18 cellular contexts compared by ENCODE assay signal in the genomic region with DNA sequence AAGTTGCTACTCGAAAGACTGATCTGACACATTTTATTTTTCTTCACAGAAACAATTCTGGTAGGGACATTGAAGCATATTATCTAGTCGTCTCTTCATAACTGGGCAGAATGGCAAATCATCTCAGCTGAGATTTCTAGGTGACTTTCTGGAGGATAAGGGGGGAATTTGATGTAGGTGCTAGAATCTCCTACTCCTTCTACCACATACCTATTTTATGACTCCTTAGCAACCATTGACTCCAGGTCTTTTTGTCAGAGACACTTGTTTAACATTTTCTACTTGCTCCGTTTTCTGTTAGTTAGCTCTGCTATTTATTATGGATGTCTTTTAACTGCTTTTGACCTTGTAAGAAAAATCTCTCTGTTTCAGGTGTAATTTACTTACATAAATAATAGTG.
DNase-seq lines count a peak whose midpoint lies in the region; ATAC-seq and TF ChIP-seq lines count a peak whose summit lies in the region.
"Had no signal": no experiment of that assay in that cellular context is flagged by ENCODE, and none has a peak within 500 bp of the region (broad histone marks: within the 10 kb centered on the region; RNA-seq: fewer than 3 reads in every experiment).

No MANE protein-coding gene starts in this region.

- H3K9me3 ChIP-seq in HCT116 (ENCODE audit: control insufficient read depth in 1 of 2, insufficient read depth in 1 of 2, low read depth in 1 of 2, low read length in 2 of 2): no peaks in the 10 kb centered on the region
- no peaks in the 10 kb centered on the region for H3K9me3 ChIP-seq in SK-N-SH
- no peaks in the 10 kb centered on the region for H3K9me3 ChIP-seq in sigmoid colon
- H3K9me3 ChIP-seq: ascending aorta, colonic mucosa, neutrophil had no signal

- H3K4me1 ChIP-seq in HCT116 (ENCODE audit: control insufficient read depth in 1 of 2, insufficient read depth in 2 of 2, low read length in 2 of 2) (peaks cover 17 to 20% of the 10 kb centered on the region in 2 experiments; a peak in 3 of 4 replicates), SK-N-SH (ENCODE audit: control insufficient read depth in 1 of 2, insufficient read depth in 2 of 2, low read depth in 1 of 2, low read length in 1 of 2) (peaks cover 0 to 14% of the 10 kb centered on the region in 2 experiments; a peak in 3 of 4 replicates), sigmoid colon (peaks cover 0 to 34% (median 13%) of the 10 kb centered on the region in 4 donors)
- H3K4me1 ChIP-seq: ascending aorta, colonic mucosa had no signal

- H3K9ac ChIP-seq in HCT116 (ENCODE audit: low read length) (no peak overlapping the region), SK-N-SH (no peak overlapping the region)

- TF ChIP-seq POLR2A in HCT116 (IDR thresholded peaks at IDR 0.05; ENCODE audit: borderline replicate concordance, extremely low read depth, insufficient read depth, insufficient read length) (no peak), sigmoid colon (IDR thresholded peaks at IDR 0.05) (no peak)

- H3K9me2 ChIP-seq in HCT116 (ENCODE audit: insufficient read depth) (no peaks in the 10 kb centered on the region), SK-N-SH (no peaks in the 10 kb centered on the region)

- TF ChIP-seq EP300 in SK-N-SH (IDR thresholded peaks at IDR 0.05; ENCODE audit: borderline replicate concordance in 1 of 2, low read depth in 1 of 2, low read length in 1 of 2) (no peak), sigmoid colon (IDR thresholded peaks at IDR 0.05) (no peak)

- ATAC-seq in HCT116 (peak; percentile 50; the same call in 1 of the 2 replicates), GM21381 (IDR thresholded peaks at IDR 0.05; ENCODE audit: unreplicated experiment) (no peak), HG02623 (IDR thresholded peaks at IDR 0.05; ENCODE audit: unreplicated experiment) (no peak)

- POLR2A ChIA-PET in HCT116 (lab: Charles Lee): no interaction called here
- POLR2A ChIA-PET in SK-N-SH (lab: Yijun Ruan, JAX): no interaction called here

- 75% methylated on average over 3 of the region's 3 CpGs for WGBS in SK-N-SH (ENCODE audit: low lambda C conversion rate)
- WGBS in sigmoid colon, 2 donors: 76 to 80% methylated on average over 3 of the region's 3 CpGs

- H3K27me3 ChIP-seq in HCT116 (ENCODE audit: insufficient read depth, low read length) (no peaks in the 10 kb centered on the region), SK-N-SH (ENCODE audit: insufficient read depth) (no peaks in the 10 kb centered on the region), sigmoid colon (no peaks in the 10 kb centered on the region), H7 (ENCODE audit: control insufficient read depth, insufficient read depth, low read length) (no peaks in the 10 kb centered on the region)
- H3K27me3 ChIP-seq: ascending aorta, colonic mucosa, neutrophil had no signal

- TF ChIP-seq CTCF in HCT116 (IDR thresholded peaks at IDR 0.05 in 2 of 3, conservative IDR thresholded peaks at IDR 0.05 in 1 of 3; ENCODE audit: borderline replicate concordance in 1 of 3, insufficient read depth in 1 of 3, low read depth in 2 of 3, low read length in 2 of 3): no peak
- TF ChIP-seq CTCF in SK-N-SH (IDR thresholded peaks at IDR 0.05): no peak
- TF ChIP-seq CTCF in fibroblast of pulmonary artery (IDR thresholded peaks at IDR 0.05; ENCODE audit: low read length, missing control alignments): no peak
- TF ChIP-seq CTCF in sigmoid colon (IDR thresholded peaks at IDR 0.05): no peak

- H3K79me2 ChIP-seq in HCT116 (ENCODE audit: insufficient read depth, low read length) (no peaks in the 10 kb centered on the region), SK-N-SH (ENCODE audit: insufficient read depth) (no peaks in the 10 kb centered on the region)

- DNase-seq in HCT116 (ENCODE audit: low read depth, low spot score) (no peak), SK-N-SH (no peak), fibroblast of pulmonary artery (ENCODE audit: low read depth) (peak; percentile 17), sigmoid colon (no peak), iPS-NIHi7 (ENCODE audit: extremely low spot score) (no peak), H7 (no peak)
- DNase-seq: activated CD4-positive, alpha-beta T cell treated with anti-CD3 and anti-CD28 coated beads, Interleukin-2, amount 10 ng/mL, durations not matched to agents 24 days and 14 days; activated CD8-positive, alpha-beta memory T cell treated with anti-CD3 and anti-CD28 coated beads, Interleukin-2, amount 50 U/mL, for 48 hours; activated naive CD4-positive, alpha-beta T cell treated with anti-CD3 and anti-CD28 coated beads for 36 hours; colonic mucosa; head of caudate nucleus; NCI-H2029; stimulated activated CD4-positive, alpha-beta T cell treated with anti-CD3 and anti-CD28 coated beads, Interleukin-4, amount 100 ng/mL, for 4 hours; stimulated activated CD8-positive, alpha-beta memory T cell treated with anti-CD3 and anti-CD28 coated beads, Interleukin-4, amount 100 ng/mL, for 48 hours had no signal

- no peaks in the 10 kb centered on the region for H4K20me1 ChIP-seq in HCT116 (ENCODE audit: insufficient read depth)
- no peaks in the 10 kb centered on the region for H4K20me1 ChIP-seq in SK-N-SH (ENCODE audit: insufficient read depth)

- intact Hi-C loops in HCT116 (cut with micrococcal nuclease) (no loop called here), sigmoid colon (cut with DNase I) (no loop called here)

- CTCF ChIA-PET in HCT116 (lab: Charles Lee): no interaction called here
- CTCF ChIA-PET in SK-N-SH (lab: Yijun Ruan, JAX): interaction anchor here (1.6 kb wide), 1 partner anchor 158 kb away, joined by 4 read pairs; no protein-coding TSS in a partner anchor

- BruUV-seq in HCT116 (replicated peaks; lab: Mats Ljungman, UMichigan): no TSS peak

- H2AFZ ChIP-seq in HCT116 (ENCODE audit: low read depth, low read length, poor library complexity, severe bottlenecking): peak overlapping the region; percentile 75
- no peak overlapping the region for H2AFZ ChIP-seq in SK-N-SH (ENCODE audit: low read depth)

- no peak overlapping the region for H3K4me3 ChIP-seq in HCT116 (replicated peaks in 1 of 2; ENCODE audit: low read depth in 1 of 2, low read length in 2 of 2)
- no peak overlapping the region for H3K4me3 ChIP-seq in SK-N-SH (ENCODE audit: low read depth in 2 of 2, low read length in 1 of 2)
- no peak overlapping the region for H3K4me3 ChIP-seq in fibroblast of pulmonary artery (replicated peaks; ENCODE audit: low read depth, low read length)
- H3K4me3 ChIP-seq in sigmoid colon: no peak overlapping the region
- H3K4me3 ChIP-seq in H7 (ENCODE audit: insufficient read depth, low read depth, low read length): no peak overlapping the region
- H3K4me3 ChIP-seq: ascending aorta, colonic mucosa had no signal

- H3K27ac ChIP-seq in HCT116 (ENCODE audit: low read depth, low read length): no peak overlapping the region
- H3K27ac ChIP-seq in SK-N-SH (ENCODE audit: low read depth in 2 of 2, low read length in 1 of 2): peak overlapping the region; percentile 43 to 63; a peak in 3 of 4 replicates
- peak overlapping the region in 3 of 4 donors; percentile 19 to 55 (median 40) for H3K27ac ChIP-seq in sigmoid colon
- H3K27ac ChIP-seq: ascending aorta, colonic mucosa, neutrophil had no signal

- H3K4me2 ChIP-seq in HCT116 (ENCODE audit: low read length): peak overlapping the region; percentile 56; the same call in 1 of the 2 replicates
- H3K4me2 ChIP-seq in SK-N-SH: peak overlapping the region; percentile 12; the same call in 1 of the 2 replicates

- no peak for TF ChIP-seq RAD21 in HCT116 (IDR thresholded peaks at IDR 0.05; ENCODE audit: low read depth)
- TF ChIP-seq RAD21 in SK-N-SH (IDR thresholded peaks at IDR 0.05; ENCODE audit: low read length): no peak

- H3K36me3 ChIP-seq in HCT116 (ENCODE audit: control insufficient read depth in 1 of 2, insufficient read depth in 2 of 2, low read length in 2 of 2) (no peaks in the 10 kb centered on the region), SK-N-SH (replicated peaks in 1 of 2; ENCODE audit: control insufficient read depth in 1 of 2, insufficient read depth in 2 of 2, low read length in 1 of 2) (no peaks in the 10 kb centered on the region), sigmoid colon (no peaks in the 10 kb centered on the region), H7 (replicated peaks; ENCODE audit: control insufficient read depth, insufficient read depth, low read length) (no peaks in the 10 kb centered on the region)
- H3K36me3 ChIP-seq: ascending aorta, colonic mucosa, neutrophil had no signal

- H3F3A ChIP-seq in SK-N-SH (replicated peaks; ENCODE audit: insufficient read depth): peaks cover 10% of the 10 kb centered on the region

- RAD21 ChIA-PET in HCT116 (lab: Charles Lee; ENCODE audit: low non-redundant PET in 1 of 2, low total read pairs in 2 of 2, uncharacterized antibody in 2 of 2, unreplicated experiment in 2 of 2): no interaction called here

TF ChIP-seq in HCT116, 20 proteins besides CTCF, POLR2A, EP300 and RAD21 (continues in another document):
- TF ChIP-seq TCF7L2 (IDR thresholded peaks at IDR 0.05; ENCODE audit: borderline replicate concordance, extremely low read depth, insufficient read depth, insufficient read length): no peak

TF ChIP-seq in SK-N-SH, 30 proteins besides CTCF, POLR2A, EP300 and RAD21 (continues in another document):
- no peak for TF ChIP-seq FOXJ3 (CRISPR knock-in tag; IDR thresholded peaks at IDR 0.05)
- TF ChIP-seq SMC3 (IDR thresholded peaks at IDR 0.05; ENCODE audit: low read depth, low read length): no peak
- no peak for TF ChIP-seq CHD2 (IDR thresholded peaks at IDR 0.05; ENCODE audit: low read length, partially characterized antibody)
- TF ChIP-seq, protein P1, sequence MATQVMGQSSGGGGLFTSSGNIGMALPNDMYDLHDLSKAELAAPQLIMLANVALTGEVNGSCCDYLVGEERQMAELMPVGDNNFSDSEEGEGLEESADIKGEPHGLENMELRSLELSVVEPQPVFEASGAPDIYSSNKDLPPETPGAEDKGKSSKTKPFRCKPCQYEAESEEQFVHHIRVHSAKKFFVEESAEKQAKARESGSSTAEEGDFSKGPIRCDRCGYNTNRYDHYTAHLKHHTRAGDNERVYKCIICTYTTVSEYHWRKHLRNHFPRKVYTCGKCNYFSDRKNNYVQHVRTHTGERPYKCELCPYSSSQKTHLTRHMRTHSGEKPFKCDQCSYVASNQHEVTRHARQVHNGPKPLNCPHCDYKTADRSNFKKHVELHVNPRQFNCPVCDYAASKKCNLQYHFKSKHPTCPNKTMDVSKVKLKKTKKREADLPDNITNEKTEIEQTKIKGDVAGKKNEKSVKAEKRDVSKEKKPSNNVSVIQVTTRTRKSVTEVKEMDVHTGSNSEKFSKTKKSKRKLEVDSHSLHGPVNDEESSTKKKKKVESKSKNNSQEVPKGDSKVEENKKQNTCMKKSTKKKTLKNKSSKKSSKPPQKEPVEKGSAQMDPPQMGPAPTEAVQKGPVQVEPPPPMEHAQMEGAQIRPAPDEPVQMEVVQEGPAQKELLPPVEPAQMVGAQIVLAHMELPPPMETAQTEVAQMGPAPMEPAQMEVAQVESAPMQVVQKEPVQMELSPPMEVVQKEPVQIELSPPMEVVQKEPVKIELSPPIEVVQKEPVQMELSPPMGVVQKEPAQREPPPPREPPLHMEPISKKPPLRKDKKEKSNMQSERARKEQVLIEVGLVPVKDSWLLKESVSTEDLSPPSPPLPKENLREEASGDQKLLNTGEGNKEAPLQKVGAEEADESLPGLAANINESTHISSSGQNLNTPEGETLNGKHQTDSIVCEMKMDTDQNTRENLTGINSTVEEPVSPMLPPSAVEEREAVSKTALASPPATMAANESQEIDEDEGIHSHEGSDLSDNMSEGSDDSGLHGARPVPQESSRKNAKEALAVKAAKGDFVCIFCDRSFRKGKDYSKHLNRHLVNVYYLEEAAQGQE (IDR thresholded peaks at IDR 0.05; ENCODE audit: low read depth, low read length): no peak
